In genomic region chr10:87534173-87534858, GRCh38 we compare ENCODE assay signal across 12 cellular contexts. TPM values are rescaled to one million over a fixed set of nuclear protein-coding genes. Genes with fewer than 3 reads are reported as not detected.
DNase-seq lines count a peak whose midpoint lies in the region; ATAC-seq and TF ChIP-seq lines count a peak whose summit lies in the region.
"Had no signal": no experiment of that assay in that cellular context is flagged by ENCODE, and none has a peak within 500 bp of the region (broad histone marks: within the 10 kb centered on the region; RNA-seq: fewer than 3 reads in every experiment).

No MANE protein-coding gene starts in this region.

- H3K36me3 ChIP-seq in KMS-11 (ENCODE audit: insufficient read depth) (no peaks in the 10 kb centered on the region), mammary epithelial cell (ENCODE audit: insufficient read depth, low read length) (peaks cover 2% of the 10 kb centered on the region), GM23248 (ENCODE audit: low read depth) (no peaks in the 10 kb centered on the region)

- DNase-seq in GM13976 (ENCODE audit: low spot score) (peak; percentile 34), GM20000 (ENCODE audit: low spot score) (peak; percentile 32), NCI-H146 (lab: John Stamatoyannopoulos, UW) (no peak), mammary epithelial cell (no peak), superior temporal gyrus (ENCODE audit: extremely low spot score) (no peak), GM23248 (no peak)
- DNase-seq: activated CD4-positive, CD25-positive, alpha-beta regulatory T cell treated with anti-CD3 and anti-CD28 coated beads, Interleukin-2, amount 50 U/mL, for 72 hours; activated T-cell treated with anti-CD3 and anti-CD28 coated beads, Interleukin-2, amount 50 U/mL, for 4 hours; cortex of kidney; DMS 273 treated with DMSO at 0.1 percent for 48 hours had no signal

- H4K20me1 ChIP-seq in KMS-11 (ENCODE audit: insufficient read depth) = no peaks in the 10 kb centered on the region
- no peaks in the 10 kb centered on the region for H4K20me1 ChIP-seq in mammary epithelial cell (ENCODE audit: insufficient read depth, low read length)
- no peaks in the 10 kb centered on the region for H4K20me1 ChIP-seq in GM23248 (ENCODE audit: insufficient read depth)

- dilution Hi-C loops in mammary epithelial cell (cut with HindIII; ENCODE audit: low sequenced_read_pairs) = no loop called here

- intact Hi-C loops in mammary epithelial cell (cut with micrococcal nuclease) = no loop called here

- H3K4me2 ChIP-seq in KMS-11 (peak overlapping the region; percentile 78), mammary epithelial cell (ENCODE audit: insufficient read depth, low read depth, low read length) (no peak overlapping the region), GM23248 (ENCODE audit: unreplicated experiment) (no peak overlapping the region)

- CTCF ChIA-PET in mammary epithelial cell (lab: Charles Lee; ENCODE audit: low non-redundant PET) = no interaction called here

- H3K79me2 ChIP-seq in KMS-11 (ENCODE audit: insufficient read depth, low read depth) (0 out of 2 replicates have a peak, but pooled peaks cover 9% of the 10 kb centered on the region), mammary epithelial cell (ENCODE audit: insufficient read depth, low read length) (no peaks in the 10 kb centered on the region), GM23248 (ENCODE audit: insufficient read depth) (peaks cover 53% of the 10 kb centered on the region)

- H3F3A ChIP-seq in GM23248 (ENCODE audit: insufficient read depth) = peaks cover 35% of the 10 kb centered on the region

- H3K4me3 ChIP-seq in KMS-11 (IDR thresholded peaks at IDR 0.05; ENCODE audit: insufficient read depth, low read depth, low read length) (no peak overlapping the region), mammary epithelial cell (replicated peaks in 1 of 3; ENCODE audit: insufficient read depth in 1 of 3, low read depth in 2 of 3, low read length in 3 of 3) (no peak overlapping the region), GM23248 (no peak overlapping the region)

- peak; percentile 82 for ATAC-seq in HG02938 (IDR thresholded peaks at IDR 0.05; ENCODE audit: unreplicated experiment)
- ATAC-seq: activated T-cell treated with anti-CD3 and anti-CD28 coated beads, Interleukin-2, amount 50 U/mL, for 4 hours had no signal

- BruUV-seq in mammary epithelial cell (replicated peaks; lab: Mats Ljungman, UMichigan) = no TSS peak

- H3K27me3 ChIP-seq in KMS-11 (ENCODE audit: insufficient read depth, low read depth) (no peaks in the 10 kb centered on the region), mammary epithelial cell (ENCODE audit: insufficient read depth, low read length) (no peaks in the 10 kb centered on the region), GM23248 (replicated peaks; ENCODE audit: insufficient read depth) (no peaks in the 10 kb centered on the region)

- no peak for TF ChIP-seq CTCF in GM13976 (IDR thresholded peaks at IDR 0.05; ENCODE audit: borderline replicate concordance, control extremely low read depth, extremely low read depth, insufficient read depth, missing control alignments)
- TF ChIP-seq CTCF in GM20000 (IDR thresholded peaks at IDR 0.05; ENCODE audit: extremely low read depth, missing control alignments) = no peak
- TF ChIP-seq CTCF in KMS-11 (conservative IDR thresholded peaks at IDR 0.05; ENCODE audit: low read depth, low read length) = no peak
- TF ChIP-seq CTCF in mammary epithelial cell (conservative IDR thresholded peaks at IDR 0.05 in 1 of 2, IDR thresholded peaks at IDR 0.05 in 1 of 2; ENCODE audit: extremely low read depth in 1 of 2, insufficient read depth in 1 of 2, low read depth in 1 of 2, low read length in 2 of 2) = no peak

- H2AFZ ChIP-seq in KMS-11 (ENCODE audit: low read depth) (no peak overlapping the region), mammary epithelial cell (ENCODE audit: low read depth, low read length) (no peak overlapping the region), GM23248 (no peak overlapping the region)

- H3K9ac ChIP-seq in KMS-11 = no peak overlapping the region
- no peak overlapping the region for H3K9ac ChIP-seq in mammary epithelial cell (ENCODE audit: insufficient read depth, low read length)
- no peak overlapping the region for H3K9ac ChIP-seq in GM23248

- H3K9me2 ChIP-seq in GM23248 (ENCODE audit: insufficient read depth) = no peaks in the 10 kb centered on the region

- H3K9me3 ChIP-seq in mammary epithelial cell (replicated peaks; ENCODE audit: insufficient read depth, low read length) (no peaks in the 10 kb centered on the region), GM23248 (ENCODE audit: low read depth) (no peaks in the 10 kb centered on the region)

- H3K27ac ChIP-seq in KMS-11 = peak overlapping the region; percentile 3; the same call in 1 of the 2 replicates
- H3K27ac ChIP-seq in mammary epithelial cell (ENCODE audit: insufficient read depth, low read depth, low read length) = no peak overlapping the region
- H3K27ac ChIP-seq in GM23248 = no peak overlapping the region

- in situ Hi-C loops in GM13976 (cut with MboI; ENCODE audit: low sequenced_read_pairs, unreplicated experiment) (loop anchor here (10.0 kb wide), 1 partner anchor 200 kb away; no protein-coding TSS in a partner anchor), mammary epithelial cell (cut with MboI; ENCODE audit: low sequenced_read_pairs in 2 of 2) (loop anchor here (25.0 kb wide), 1 partner anchor 203 kb away; no protein-coding TSS in a partner anchor), GM23248 (cut with MboI) (loop anchor here (10.0 kb wide), 1 partner anchor 200 kb away; no protein-coding TSS in a partner anchor)

- WGBS in mammary epithelial cell (ENCODE audit: low coverage, missing lambda C conversion rate) = 83% methylated on average over 3 of the region's 3 CpGs
- 73 to 75% methylated on average over 3 of the region's 3 CpGs for WGBS in GM23248 (ENCODE audit: low coverage in 1 of 2, low lambda C conversion rate in 2 of 2, missing lambda C conversion rate in 2 of 2), 2 experiments

- peaks cover 58% of the 10 kb centered on the region for H3K4me1 ChIP-seq in KMS-11 (ENCODE audit: low read depth, poor library complexity, severe bottlenecking)
- no peaks in the 10 kb centered on the region for H3K4me1 ChIP-seq in mammary epithelial cell (ENCODE audit: insufficient read depth, low read length)
- peaks cover 27% of the 10 kb centered on the region for H3K4me1 ChIP-seq in GM23248 (ENCODE audit: insufficient read depth)

RNA-seq across cellular contexts. Expression of gene MINPP1, which starts 29.6 kb away (rescaled TPM):
- 10 to 100 TPM; 17.9 to 32.8 TPM for total RNA-seq in mammary epithelial cell
- polyA plus RNA-seq in mammary epithelial cell (9.6 TPM), GM23248 (2016; fragmentation: Nextera tagmentation; extraction: Ambion mirVana) (45.7 and 46.0 TPM in 2 replicates)
- polyA minus RNA-seq in mammary epithelial cell = 2.3 TPM
- total RNA-seq in GM23248 (2014; rRNA removed; shearing (Covaris generic)) = 42.4 and 45.8 TPM in 2 replicates

Comparison
In these comparisons a context has a peak if more than half of its experiments do, and no peak if none do; other contexts are left out.
1. DNase-seq: peak in GM13976 (single experiment) and GM20000 (single experiment); none in NCI-H146 (single experiment), mammary epithelial cell (single experiment), superior temporal gyrus (single experiment) and GM23248 (single experiment).